ENCODE assay signal across 8 cellular contexts in genomic region chr3:128878556-128879124, GRCh38. TPM values are rescaled to one million over a fixed set of nuclear protein-coding genes. Genes with fewer than 3 reads are reported as not detected.
DNase-seq lines count a peak whose midpoint lies in the region; ATAC-seq and TF ChIP-seq lines count a peak whose summit lies in the region.

No MANE protein-coding gene starts in this region.

- no peak for DNase-seq in Right ventricle myocardium inferior (ENCODE audit: missing footprints)
- no peak for DNase-seq in cardiac septum (ENCODE audit: low spot score)
- peak; percentile 51 for DNase-seq in MCF 10A (ENCODE audit: unreplicated experiment)
- no peak for DNase-seq in immature natural killer cell
- peak in 2 of 3 donors; percentile 2 to 9 for DNase-seq in stimulated activated CD4-positive, alpha-beta T cell treated with anti-CD3 and anti-CD28 coated beads, Interleukin-12 subunit alpha, Interleukin-12 subunit beta, amount 100 ng/mL, for 48 hours (ENCODE audit: low read depth in 2 of 3, low spot score in 1 of 3)
- DNase-seq in NCI-H524 treated with DMSO at 0.1 percent for 48 hours (lab: John Stamatoyannopoulos, UW): no peak

- H3K9ac ChIP-seq in OCI-LY1 (ENCODE audit: low read length): peak overlapping the region; percentile 97

- H3K4me2 ChIP-seq in OCI-LY1 (ENCODE audit: low read length): peak overlapping the region; percentile 90

- peak overlapping the region; percentile 87 for H3K4me3 ChIP-seq in OCI-LY1 (ENCODE audit: low read depth, low read length, poor library complexity, severe bottlenecking)

- ATAC-seq in Right ventricle myocardium inferior (peak; percentile 33), HG02943 (IDR thresholded peaks at IDR 0.05; ENCODE audit: low read depth, unreplicated experiment) (peak; percentile 22)

- H3K27me3 Mint-ChIP-seq in MCF 10A (ENCODE audit: insufficient read depth, unreplicated experiment) (no peaks in the 10 kb centered on the region), immature natural killer cell (ENCODE audit: low read depth in 3 of 3) (peaks cover 5 to 17% (median 10%) of the 10 kb centered on the region in 3 donors)

- H3K36me3 Mint-ChIP-seq in MCF 10A (ENCODE audit: insufficient read depth, unreplicated experiment) (peaks cover 25% of the 10 kb centered on the region), immature natural killer cell (no peaks in the 10 kb centered on the region)

- H3K4me3 Mint-ChIP-seq in MCF 10A (ENCODE audit: unreplicated experiment) (peak overlapping the region; percentile 82), immature natural killer cell (peak overlapping the region; percentile 84 to 94 (median 91))

- peak overlapping the region; percentile 65 for H3K27ac ChIP-seq in OCI-LY1 (ENCODE audit: low read depth, low read length, poor library complexity, severe bottlenecking)

- no peaks in the 10 kb centered on the region for H3K9me2 ChIP-seq in OCI-LY1 (ENCODE audit: low read depth, low read length)

- H3K4me1 Mint-ChIP-seq in MCF 10A (ENCODE audit: insufficient read depth, unreplicated experiment) (peaks cover 34% of the 10 kb centered on the region), immature natural killer cell (peaks cover 48 to 69% of the 10 kb centered on the region in 2 donors)

- peaks cover 37% of the 10 kb centered on the region; the same call in 1 of the 2 replicates for H3K36me3 ChIP-seq in OCI-LY1 (ENCODE audit: insufficient read depth, low read length)

- peak overlapping the region; percentile 92 for H3K27ac Mint-ChIP-seq in MCF 10A (ENCODE audit: low read depth, unreplicated experiment)
- peak overlapping the region; percentile 97 to 99 (median 98) for H3K27ac Mint-ChIP-seq in immature natural killer cell

- peaks cover 47% of the 10 kb centered on the region for H3K4me1 ChIP-seq in OCI-LY1 (ENCODE audit: insufficient read depth, low read length, severe bottlenecking)

- CTCF ChIA-PET in MCF 10A (lab: Yijun Ruan, JAX): interaction anchor here (0.6 to 4.8 kb wide), 5 partner anchors 11 to 229 kb away, joined by 3 to 32 read pairs (median 5); no protein-coding TSS in a partner anchor

- TSS peak; percentile 90 for BruUV-seq in MCF 10A (replicated peaks; lab: Mats Ljungman, UMichigan)

- H3K79me2 ChIP-seq in OCI-LY1 (ENCODE audit: insufficient read depth, low read length): peaks cover 45% of the 10 kb centered on the region

- H4K20me1 ChIP-seq in OCI-LY1 (ENCODE audit: insufficient read depth, low read length): no peaks in the 10 kb centered on the region

- H2AFZ ChIP-seq in OCI-LY1 (ENCODE audit: low read length): no peak overlapping the region

- H3K27me3 ChIP-seq in OCI-LY1 (ENCODE audit: insufficient read depth, low read length): no peaks in the 10 kb centered on the region

- TF ChIP-seq CTCF in OCI-LY1 (IDR thresholded peaks at IDR 0.05; ENCODE audit: low read length) (no peak), MCF 10A (IDR thresholded peaks at IDR 0.05; ENCODE audit: unreplicated experiment) (no peak)

- H3K9me3 Mint-ChIP-seq in MCF 10A (ENCODE audit: unreplicated experiment) (no peaks in the 10 kb centered on the region), immature natural killer cell (peaks cover 0 to 2% (median 0%) of the 10 kb centered on the region in 6 donors)

- POLR2A ChIA-PET in MCF 10A (lab: Yijun Ruan, JAX): interaction anchor here (0.6 to 4.8 kb wide), 45 partner anchors 9 to 1290 kb away, joined by 3 to 89 read pairs (median 4); partner anchors contain the start of genes CNBP, RAB7A, RPN1 and RUVBL1

- intact Hi-C loops in Right ventricle myocardium inferior (cut with DNase I) (loop anchor here (5.0 kb wide), 1 partner anchor 39 kb away; no protein-coding TSS in a partner anchor), cardiac septum (cut with DNase I) (loop anchor here (2.0 to 10.0 kb wide), 2 partner anchors 194 to 262 kb away; no protein-coding TSS in a partner anchor), MCF 10A (cut with micrococcal nuclease) (loop anchor here (1.0 to 10.0 kb wide), 2 partner anchors 198 to 264 kb away; no protein-coding TSS in a partner anchor)

- no peaks in the 10 kb centered on the region for H3K9me3 ChIP-seq in OCI-LY1 (ENCODE audit: low read length)

- no peaks in the 10 kb centered on the region for H3F3A ChIP-seq in OCI-LY1 (ENCODE audit: insufficient read depth, low read length)

RNA-seq across cellular contexts. Expression of gene ACAD9, which starts 0.8 kb away (rescaled TPM):
- total RNA-seq in Right ventricle myocardium inferior (42.0 TPM), cardiac septum (29.3 TPM), MCF 10A (2022) (43.1 and 44.7 TPM in 2 replicates)
- 10 to 100 TPM; 11.8 to 18.9 (median 16.4) TPM for polyA plus RNA-seq in immature natural killer cell

Comparison
In these comparisons a context has a peak if more than half of its experiments do, and no peak if none do; other contexts are left out.
1. DNase-seq: peak in MCF 10A (single experiment) and stimulated activated CD4-positive, alpha-beta T cell treated with anti-CD3 and anti-CD28 coated beads, Interleukin-12 subunit alpha, Interleukin-12 subunit beta, amount 100 ng/mL, for 48 hours (2 of 3); none in Right ventricle myocardium inferior (single experiment), cardiac septum (single experiment), immature natural killer cell (0 of 3) and NCI-H524 treated with DMSO at 0.1 percent for 48 hours (single experiment).